Comparison of ENCODE assay signal across 24 cellular contexts in genomic region chr3:168260859-168261258, GRCh38.
DNase-seq lines count a peak whose midpoint lies in the region; ATAC-seq, FAIRE-seq and TF ChIP-seq lines count a peak whose summit lies in the region.
"Had no signal": no experiment of that assay in that cellular context is flagged by ENCODE, and none has a peak within 500 bp of the region (broad histone marks: within the 10 kb centered on the region; RNA-seq: fewer than 3 reads in every experiment).

No MANE protein-coding gene starts in this region.

- no peak overlapping the region for H3K4me3 ChIP-seq in right atrium auricular region
- H3K4me3 ChIP-seq: SJCRH30 had no signal

- H3K4me1 ChIP-seq in right atrium auricular region, result no peaks in the 10 kb centered on the region
- H3K4me1 ChIP-seq: parathyroid adenoma, SJCRH30 had no signal

- DNase-seq in NCI-H1930 (lab: John Stamatoyannopoulos, UW) (no peak), DMS 273 (lab: John Stamatoyannopoulos, UW; ENCODE audit: unreplicated experiment) (no peak), HTR-8/SVneo (ENCODE audit: insufficient read length, low spot score) (no peak), right atrium auricular region (ENCODE audit: low spot score) (no peak)
- DNase-seq: activated B cell treated with CpG ODN at 0.5 μM for 24 hours; activated gamma-delta T cell; amygdala; CD4-positive, alpha-beta memory T cell; central memory CD4-positive, alpha-beta T cell; DMS79 treated with DMSO at 0.1 percent for 48 hours; effector memory CD8-positive, alpha-beta T cell; KG1; naive B cell; NCI-H1092 treated with DMSO at 0.1 percent for 48 hours; NCI-H2171; OCI-M1; SJCRH30; T-helper 2 cell had no signal

- no peak overlapping the region for H3K27ac ChIP-seq in right atrium auricular region
- H3K27ac ChIP-seq: parathyroid adenoma, SJCRH30 had no signal

- H3K36me3 ChIP-seq in right atrium auricular region, result no peaks in the 10 kb centered on the region
- H3K36me3 ChIP-seq: SJCRH30 had no signal

- no peaks in the 10 kb centered on the region for H3K27me3 ChIP-seq in right atrium auricular region
- H3K27me3 ChIP-seq: SJCRH30 had no signal

- no peak for TF ChIP-seq CTCF in right atrium auricular region (IDR thresholded peaks at IDR 0.05)

- FAIRE-seq in HTR-8/SVneo (lab: Jason Lieb, UNC), result no peak
- FAIRE-seq: GM18507 had no signal

- H3K9me3 ChIP-seq in right atrium auricular region, result no peaks in the 10 kb centered on the region
- H3K9me3 ChIP-seq: SJCRH30 had no signal

- ATAC-seq in GM18867 (IDR thresholded peaks at IDR 0.05; ENCODE audit: unreplicated experiment) (peak; percentile 77), GM21381 (IDR thresholded peaks at IDR 0.05; ENCODE audit: unreplicated experiment) (peak; percentile 69), HG02884 (IDR thresholded peaks at IDR 0.05; ENCODE audit: unreplicated experiment) (peak; percentile 59), HG03457 (IDR thresholded peaks at IDR 0.05; ENCODE audit: unreplicated experiment) (peak; percentile 73)
- ATAC-seq: effector memory CD8-positive, alpha-beta T cell had no signal
